In the genomic region with DNA sequence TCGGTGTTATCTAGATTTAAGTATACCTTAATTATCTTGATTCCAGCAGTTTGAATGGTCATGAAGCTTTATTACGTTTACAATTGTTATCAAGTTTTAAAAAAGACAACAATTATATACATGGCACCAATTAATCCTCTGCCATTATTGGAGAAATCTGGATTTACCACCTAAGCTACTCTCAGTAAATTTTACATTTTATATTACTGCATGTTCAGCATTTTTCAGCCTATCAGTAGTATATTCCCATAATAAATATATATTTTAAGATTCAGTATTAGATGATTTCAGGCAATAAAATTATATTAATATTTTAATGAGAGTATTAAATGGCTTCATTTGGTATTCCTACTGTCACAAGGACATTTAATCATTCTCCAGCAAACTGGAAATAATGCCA, we compare ENCODE assay signal across 22 cellular contexts.
DNase-seq lines count a peak whose midpoint lies in the region; ATAC-seq, FAIRE-seq and TF ChIP-seq lines count a peak whose summit lies in the region.
"Had no signal": no experiment of that assay in that cellular context is flagged by ENCODE, and none has a peak within 500 bp of the region (broad histone marks: within the 10 kb centered on the region; RNA-seq: fewer than 3 reads in every experiment).

No MANE protein-coding gene starts in this region.

- H3K36me3 Mint-ChIP-seq in chondrocyte (ENCODE audit: low read depth) = no peaks in the 10 kb centered on the region
- H3K36me3 Mint-ChIP-seq: CD8-positive, alpha-beta T cell had no signal

- no peaks in the 10 kb centered on the region for H3K9me1 ChIP-seq in IMR-90 (ENCODE audit: insufficient read depth, low read length)
- H3K9me1 ChIP-seq in K562 (ENCODE audit: control insufficient read depth, insufficient read depth, low read length) = no peaks in the 10 kb centered on the region

- no peak overlapping the region for H2BK15ac ChIP-seq in IMR-90 (ENCODE audit: low read depth, low read length)

- H4K20me1 ChIP-seq in IMR-90 (ENCODE audit: insufficient read depth, low read length) = no peaks in the 10 kb centered on the region
- no peaks in the 10 kb centered on the region for H4K20me1 ChIP-seq in K562 (replicated peaks; ENCODE audit: control insufficient read depth, insufficient read depth, low read length)
- H4K20me1 ChIP-seq: BLaER1 treated with 17β-estradiol and CSF1 and Interleukin-3, amounts not matched to agents 10 nM and 100 nM had no signal

- H3K4me1 Mint-ChIP-seq in chondrocyte (ENCODE audit: low read depth) = no peaks in the 10 kb centered on the region
- H3K4me1 Mint-ChIP-seq: B cell had no signal

- H3K36me3 ChIP-seq in IMR-90 (ENCODE audit: control insufficient read depth, insufficient read depth, low read length) (no peaks in the 10 kb centered on the region), K562 (ENCODE audit: control insufficient read depth, insufficient read depth, low read length) (no peaks in the 10 kb centered on the region)
- H3K36me3 ChIP-seq: BLaER1 treated with 17β-estradiol and CSF1 and Interleukin-3, amounts not matched to agents 10 nM and 100 nM had no signal

- no peak for ATAC-seq in A549
- no peak for ATAC-seq in IMR-90 (ENCODE audit: low read depth)
- no peak for ATAC-seq in K562
- ATAC-seq: CD8-positive, alpha-beta T cell had no signal

- intact Hi-C loops in IMR-90 (cut with micrococcal nuclease) (no loop called here), K562 (cut with micrococcal nuclease) (no loop called here)

- no peaks in the 10 kb centered on the region for H3K79me1 ChIP-seq in IMR-90 (ENCODE audit: low read depth in 1 of 2, low read length in 2 of 2)

- no peak overlapping the region for H2BK20ac ChIP-seq in IMR-90 (ENCODE audit: low read depth, low read length)

- no peak overlapping the region for H3K56ac ChIP-seq in IMR-90 (ENCODE audit: extremely low read depth, insufficient read depth, low read length)

- in situ Hi-C loops in IMR-90 (cut with MboI; ENCODE audit: low sequenced_read_pairs) (no loop called here), K562 (cut with MboI) (no loop called here)

- H3K4me3 ChIP-seq in A549 (no peak overlapping the region), IMR-90 (ENCODE audit: insufficient read depth, low read depth, low read length) (no peak overlapping the region), K562 (no peak overlapping the region)
- H3K4me3 ChIP-seq: BLaER1 treated with 17β-estradiol and CSF1 and Interleukin-3, amounts not matched to agents 10 nM and 100 nM had no signal

- no peak overlapping the region for H4K5ac ChIP-seq in IMR-90 (ENCODE audit: low read depth, low read length)

- H2AK5ac ChIP-seq in IMR-90 (ENCODE audit: low read depth, low read length) = no peak overlapping the region

- no peak overlapping the region for H4K91ac ChIP-seq in IMR-90 (ENCODE audit: insufficient read depth, low read depth, low read length)

- FAIRE-seq in A549 (lab: Jason Lieb, UNC) = no peak
- no peak for FAIRE-seq in K562 (lab: Jason Lieb, UNC)
- FAIRE-seq: A204.1, D721Med, G401.6, GM12891, GM19239 had no signal

- H3K79me2 ChIP-seq in K562 (ENCODE audit: control insufficient read depth, insufficient read depth, low read length) = no peaks in the 10 kb centered on the region

- BruUV-seq in IMR-90 (replicated peaks; lab: Mats Ljungman, UMichigan) (no TSS peak), K562 (replicated peaks; lab: Mats Ljungman, UMichigan) (no TSS peak)

- H3K4me1 ChIP-seq in A549 (no peaks in the 10 kb centered on the region), IMR-90 (ENCODE audit: control insufficient read depth, insufficient read depth, low read length) (no peaks in the 10 kb centered on the region), K562 (replicated peaks in 1 of 2; ENCODE audit: control insufficient read depth in 2 of 2, insufficient read depth in 2 of 2, low read length in 2 of 2) (no peaks in the 10 kb centered on the region)
- H3K4me1 ChIP-seq: Caco-2 had no signal

- H3K18ac ChIP-seq in IMR-90 (ENCODE audit: low read depth, low read length) = no peak overlapping the region

- H3K9ac ChIP-seq in IMR-90 (ENCODE audit: low read depth, low read length) = no peak overlapping the region
- H3K9ac ChIP-seq in K562 (ENCODE audit: insufficient read depth in 1 of 2, low read depth in 2 of 2, low read length in 2 of 2) = no peak overlapping the region
- H3K9ac ChIP-seq: BLaER1 treated with 17β-estradiol and CSF1 and Interleukin-3, amounts not matched to agents 10 nM and 100 nM had no signal

- no peak for TF ChIP-seq EP300 in A549 (IDR thresholded peaks at IDR 0.05)
- no peak for TF ChIP-seq EP300 in K562 (IDR thresholded peaks at IDR 0.05; ENCODE audit: low read length)

- no peak for TF ChIP-seq CTCF in A549 (IDR thresholded peaks at IDR 0.05)
- TF ChIP-seq CTCF in IMR-90 (conservative IDR thresholded peaks at IDR 0.05; ENCODE audit: low read depth, low read length) = no peak
- no peak for TF ChIP-seq CTCF in K562 (IDR thresholded peaks at IDR 0.05 in 2 of 3, conservative IDR thresholded peaks at IDR 0.05 in 1 of 3; ENCODE audit: insufficient read depth in 2 of 3, low read depth in 1 of 3, low read length in 3 of 3)
- no peak for TF ChIP-seq CTCF in chondrocyte (IDR thresholded peaks at IDR 0.05)

- dilution Hi-C loops in IMR-90 (cut with HindIII; ENCODE audit: low sequenced_read_pairs, unreplicated experiment) = no loop called here

- H2BK120ac ChIP-seq in IMR-90 (ENCODE audit: low read depth, low read length) = no peak overlapping the region

- H3K9me3 ChIP-seq in A549 = no peaks in the 10 kb centered on the region
- 0 out of 2 replicates have a peak, but pooled peaks cover 6% of the 10 kb centered on the region for H3K9me3 ChIP-seq in IMR-90 (ENCODE audit: control insufficient read depth, insufficient read depth, low read length)
- H3K9me3 ChIP-seq in K562 (replicated peaks; ENCODE audit: control insufficient read depth, insufficient read depth, low read depth, low read length) = no peaks in the 10 kb centered on the region
- H3K9me3 ChIP-seq: Caco-2 had no signal

- 31% methylated on average over 2 of the region's 2 CpGs for WGBS in A549 (ENCODE audit: missing lambda C conversion rate)
- no CpG with 5 or more reads among the region's 2 CpGs for WGBS in IMR-90 (ENCODE audit: extremely low coverage in 2 of 2, insufficient read length in 1 of 2), 2 experiments
- 2% methylated on average over 2 of the region's 2 CpGs for WGBS in K562 (ENCODE audit: insufficient coverage, low coverage, missing lambda C conversion rate)

- CTCF ChIA-PET in A549 (lab: Yijun Ruan, JAX) (no interaction called here), IMR-90 (lab: Yijun Ruan, JAX) (no interaction called here), K562 (lab: Yijun Ruan, JAX; ENCODE audit: low intra/inter-chr PET ratio) (no interaction called here)

- DNase-seq in A549 (ENCODE audit: low read depth in 1 of 2, low spot score in 1 of 2) (no peak), IMR-90 (no peak), K562 (ENCODE audit: extremely low read depth in 1 of 4, low spot score in 3 of 4) (no peak), chondrocyte (ENCODE audit: low spot score) (no peak), medulla oblongata (ENCODE audit: extremely low spot score) (no peak), superior temporal gyrus (ENCODE audit: extremely low spot score) (no peak)
- DNase-seq: 8988T; AML-193; Caco-2; Calu3; CD4-positive, alpha-beta T cell; CD8-positive, alpha-beta T cell; DMS79 treated with DMSO at 0.1 percent for 48 hours; GF-D8 had no signal

- TF ChIP-seq POLR2A in A549 (IDR thresholded peaks at IDR 0.05; ENCODE audit: low read length) (no peak), IMR-90 (IDR thresholded peaks at IDR 0.05; ENCODE audit: low read depth, low read length) (no peak), K562 (conservative IDR thresholded peaks at IDR 0.05) (no peak)

- no peak overlapping the region for H3K23ac ChIP-seq in IMR-90 (ENCODE audit: low read depth, low read length)

- H2AFZ ChIP-seq in IMR-90 (replicated peaks; ENCODE audit: low read length, poor library complexity) (no peak overlapping the region), K562 (ENCODE audit: low read depth, low read length) (no peak overlapping the region)

- no peak for TF ChIP-seq RAD21 in A549 (conservative IDR thresholded peaks at IDR 0.05 in 1 of 2, IDR thresholded peaks at IDR 0.05 in 1 of 2)
- TF ChIP-seq RAD21 in IMR-90 (IDR thresholded peaks at IDR 0.05; ENCODE audit: low read length) = no peak
- TF ChIP-seq RAD21 in K562 (CRISPR knock-in tag; conservative IDR thresholded peaks at IDR 0.05 in 1 of 2, IDR thresholded peaks at IDR 0.05 in 1 of 2) = no peak

- H3K27me3 Mint-ChIP-seq in chondrocyte (ENCODE audit: low read depth) = peaks cover 2% of the 10 kb centered on the region
- H3K27me3 Mint-ChIP-seq: B cell; CD4-positive, alpha-beta T cell had no signal

- H3K4me2 ChIP-seq in A549 = no peak overlapping the region
- no peak overlapping the region for H3K4me2 ChIP-seq in IMR-90 (ENCODE audit: low read depth, low read length)
- H3K4me2 ChIP-seq in K562 (ENCODE audit: insufficient read depth, low read length) = no peak overlapping the region
- H3K4me2 ChIP-seq: BLaER1 treated with 17β-estradiol and CSF1 and Interleukin-3, amounts not matched to agents 10 nM and 100 nM had no signal

- H3K27me3 ChIP-seq in IMR-90 (ENCODE audit: control insufficient read depth, insufficient read depth, low read length) (no peaks in the 10 kb centered on the region), K562 (ENCODE audit: control insufficient read depth in 2 of 2, insufficient read depth in 2 of 2, low read length in 2 of 2) (no peaks in the 10 kb centered on the region)
- H3K27me3 ChIP-seq: BLaER1 treated with 17β-estradiol and CSF1 and Interleukin-3, amounts not matched to agents 10 nM and 100 nM had no signal

- no peak overlapping the region for H3K4me3 Mint-ChIP-seq in chondrocyte (ENCODE audit: unreplicated experiment)
- H3K4me3 Mint-ChIP-seq: B cell; CD4-positive, alpha-beta T cell; CD8-positive, alpha-beta T cell had no signal

- H3K9me3 Mint-ChIP-seq in chondrocyte (ENCODE audit: low read depth) = peaks cover 5% of the 10 kb centered on the region

- H3K27ac ChIP-seq in A549 = no peak overlapping the region
- no peak overlapping the region for H3K27ac ChIP-seq in IMR-90 (ENCODE audit: insufficient read depth, low read length)
- H3K27ac ChIP-seq in K562 (ENCODE audit: extremely low read depth, low read depth, low read length) = no peak overlapping the region
- H3K27ac ChIP-seq: BLaER1 treated with 17β-estradiol and CSF1 and Interleukin-3, amounts not matched to agents 10 nM and 100 nM; C4-2B had no signal

- no peak overlapping the region for H2AK9ac ChIP-seq in IMR-90 (replicated peaks; ENCODE audit: low read depth, low read length, poor library complexity)

- POLR2A ChIA-PET in A549 (lab: Yijun Ruan, JAX) = no interaction called here
- POLR2A ChIA-PET in IMR-90 (lab: Charles Lee; ENCODE audit: unreplicated experiment) = no interaction called here
- POLR2A ChIA-PET in K562 (lab: Yijun Ruan, JAX) = interaction anchor here (1.0 kb wide), 1 partner anchor 12 kb away, joined by 3 read pairs; no protein-coding TSS in a partner anchor

- no peak overlapping the region for H4K8ac ChIP-seq in IMR-90 (ENCODE audit: low read depth in 2 of 2, low read length in 2 of 2)

- no peak overlapping the region for H3K4ac ChIP-seq in IMR-90 (ENCODE audit: low read depth, low read length)

- H2BK5ac ChIP-seq in IMR-90 (ENCODE audit: low read depth, low read length, poor library complexity, severe bottlenecking) = no peak overlapping the region

- H3K14ac ChIP-seq in IMR-90 (replicated peaks; ENCODE audit: low read depth, low read length) = no peak overlapping the region

- H3K27ac Mint-ChIP-seq in chondrocyte (ENCODE audit: unreplicated experiment) = no peak overlapping the region
- H3K27ac Mint-ChIP-seq: B cell; CD4-positive, alpha-beta T cell; CD8-positive, alpha-beta T cell had no signal
